ENCODE assay signal across 9 cellular contexts in the genomic region with DNA sequence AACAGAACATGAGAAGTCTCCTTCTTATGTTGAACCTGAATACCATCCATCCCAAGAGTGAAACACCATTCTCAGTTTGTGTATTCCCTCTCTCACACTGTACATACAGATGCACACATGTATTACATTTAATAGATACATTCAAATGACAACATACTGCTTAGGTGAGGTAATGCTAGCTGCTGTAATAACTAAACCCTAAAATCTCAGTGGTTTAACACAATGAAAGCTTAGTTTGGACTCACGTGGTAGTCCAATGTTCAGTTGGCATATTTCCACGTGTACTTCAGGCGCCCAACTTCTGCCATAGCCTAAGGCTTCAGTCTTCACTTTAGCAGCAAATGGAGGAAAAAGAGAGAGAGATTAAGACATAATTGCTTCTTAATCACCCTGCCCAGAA.
"Had no signal": no experiment of that assay in that cellular context is flagged by ENCODE, and none has a peak within 500 bp of the region (broad histone marks: within the 10 kb centered on the region; RNA-seq: fewer than 3 reads in every experiment).

No MANE protein-coding gene starts in this region.

- H3K4me3 Mint-ChIP-seq: HFFc6 had no signal

- FAIRE-seq: K562 had no signal

- H3K27ac ChIP-seq: GM23248 had no signal

- DNase-seq: GM23248, GOT3, H7, HFFc6, IMR-90, KG1 had no signal

- H3K4me3 ChIP-seq: GM23248, HAP-1, K562 had no signal

- ATAC-seq: HCT116, K562 had no signal

- H3K27ac Mint-ChIP-seq: HFFc6 had no signal

- H3K4me1 ChIP-seq: HAP-1 had no signal
